30 cellular contexts compared by ENCODE assay signal in genomic region chr1:63836374-63836773, GRCh38.
"Had no signal": no experiment of that assay in that cellular context is flagged by ENCODE, and none has a peak within 500 bp of the region (broad histone marks: within the 10 kb centered on the region; RNA-seq: fewer than 3 reads in every experiment).

No MANE protein-coding gene starts in this region.

- DNase-seq: activated CD4-positive, alpha-beta memory T cell treated with anti-CD3 and anti-CD28 coated beads for 36 hours; activated CD4-positive, alpha-beta T cell treated with anti-CD3 and anti-CD28 coated beads, Interleukin-2, amount 10 ng/mL, durations not matched to agents 24 days and 14 days; activated CD4-positive, CD25-positive, alpha-beta regulatory T cell treated with anti-CD3 and anti-CD28 coated beads, Interleukin-2, amount 50 U/mL, for 72 hours; activated CD8-positive, alpha-beta memory T cell treated with anti-CD3 and anti-CD28 coated beads, Interleukin-2, amount 50 U/mL, for 4 hours; activated effector memory CD4-positive, alpha-beta T cell treated with anti-CD3 and anti-CD28 coated beads, Interleukin-2, amount 50 U/mL, for 16 hours; activated naive CD4-positive, alpha-beta T cell treated with anti-CD3 and anti-CD28 coated beads for 36 hours; activated naive CD8-positive, alpha-beta T cell treated with anti-CD3 and anti-CD28 coated beads for 36 hours; activated T-cell treated with anti-CD3 and anti-CD28 coated beads, Interleukin-2, amount 50 U/mL, for 1 hour; adrenal gland; aorta; body of pancreas; cortex of kidney; head of caudate nucleus; hypothalamus; left lung; lower lobe of right lung; mesendoderm; natural killer cell; right lobe of liver; stimulated activated CD4-positive, alpha-beta T cell treated with anti-CD3 and anti-CD28 coated beads, Interleukin-2, amount 100 ng/mL, for 48 hours; stimulated activated naive CD8-positive, alpha-beta T cell treated with anti-CD3 and anti-CD28 coated beads, Interleukin-15, amount 100 ng/mL, for 72 hours; substantia nigra; T-helper 2 cell; upper lobe of left lung had no signal

- H3K4me3 ChIP-seq: adrenal gland, body of pancreas, cardiac muscle cell, gastroesophageal sphincter, left lung, lower lobe of right lung, right lobe of liver, upper lobe of left lung, vagina had no signal

- H3K36me3 Mint-ChIP-seq: activated CD4-positive, alpha-beta memory T cell treated with anti-CD3 and anti-CD28 coated beads for 36 hours; activated naive CD8-positive, alpha-beta T cell treated with anti-CD3 and anti-CD28 coated beads for 36 hours; natural killer cell had no signal

- H3K4me1 Mint-ChIP-seq: activated CD4-positive, alpha-beta T cell treated with anti-CD3 and anti-CD28 coated beads, Interleukin-2, amount 10 ng/mL, durations not matched to agents 24 days and 14 days; activated naive CD8-positive, alpha-beta T cell treated with anti-CD3 and anti-CD28 coated beads for 36 hours; natural killer cell; stimulated activated naive CD8-positive, alpha-beta T cell treated with anti-CD3 and anti-CD28 coated beads, Interleukin-15, amount 100 ng/mL, for 72 hours had no signal

- H3K9me3 ChIP-seq: adrenal gland, body of pancreas, gastroesophageal sphincter, left lung, lower lobe of right lung, right lobe of liver, upper lobe of left lung, vagina had no signal

- H3K27me3 Mint-ChIP-seq: activated CD4-positive, alpha-beta memory T cell treated with anti-CD3 and anti-CD28 coated beads for 36 hours had no signal

- H3K27ac Mint-ChIP-seq: activated CD4-positive, alpha-beta memory T cell treated with anti-CD3 and anti-CD28 coated beads for 36 hours; activated CD4-positive, alpha-beta T cell treated with anti-CD3 and anti-CD28 coated beads, Interleukin-2, amount 10 ng/mL, durations not matched to agents 24 days and 14 days; activated naive CD4-positive, alpha-beta T cell treated with anti-CD3 and anti-CD28 coated beads for 36 hours; activated naive CD8-positive, alpha-beta T cell treated with anti-CD3 and anti-CD28 coated beads for 36 hours; activated T-helper 1 cell treated with anti-CD3 and anti-CD28 coated beads, Interleukin-12 subunit alpha, Interleukin-12 subunit beta, Interleukin-2, Interleukin-4 antibody, amounts not matched to agents 30 ng/mL and 10 ng/mL and 1 ng/mL, durations not matched to agents 14 hours and 24 hours and 36 hours; natural killer cell; stimulated activated naive CD8-positive, alpha-beta T cell treated with anti-CD3 and anti-CD28 coated beads, Interleukin-15, amount 100 ng/mL, for 72 hours had no signal

- H3K36me3 ChIP-seq: adrenal gland, cardiac muscle cell, gastroesophageal sphincter, left lung, lower lobe of right lung, right lobe of liver, upper lobe of left lung, vagina had no signal

- FAIRE-seq: endothelial cell of umbilical vein, islet of Langerhans had no signal

- H3K27ac ChIP-seq: adrenal gland, body of pancreas, cardiac muscle cell, gastroesophageal sphincter, left lung, lower lobe of right lung, right lobe of liver, upper lobe of left lung, vagina had no signal

- ATAC-seq: body of pancreas; gastroesophageal sphincter; left lung; lower lobe of right lung; natural killer cell; right lobe of liver; stimulated activated naive CD8-positive, alpha-beta T cell treated with anti-CD3 and anti-CD28 coated beads, Interleukin-15, amount 100 ng/mL, for 72 hours had no signal

- H3K9me3 Mint-ChIP-seq: activated CD4-positive, alpha-beta memory T cell treated with anti-CD3 and anti-CD28 coated beads for 36 hours; activated CD4-positive, alpha-beta T cell treated with anti-CD3 and anti-CD28 coated beads, Interleukin-2, amount 10 ng/mL, durations not matched to agents 24 days and 14 days; activated naive CD4-positive, alpha-beta T cell treated with anti-CD3 and anti-CD28 coated beads for 36 hours; activated naive CD8-positive, alpha-beta T cell treated with anti-CD3 and anti-CD28 coated beads for 36 hours; activated T-helper 1 cell treated with anti-CD3 and anti-CD28 coated beads, Interleukin-12 subunit alpha, Interleukin-12 subunit beta, Interleukin-2, Interleukin-4 antibody, amounts not matched to agents 30 ng/mL and 10 ng/mL and 1 ng/mL, durations not matched to agents 14 hours and 24 hours and 36 hours; natural killer cell; stimulated activated naive CD8-positive, alpha-beta T cell treated with anti-CD3 and anti-CD28 coated beads, Interleukin-15, amount 100 ng/mL, for 72 hours had no signal

- H3K4me1 ChIP-seq: adrenal gland, left lung, right lobe of liver, upper lobe of left lung had no signal

- H3K4me3 Mint-ChIP-seq: activated CD4-positive, alpha-beta memory T cell treated with anti-CD3 and anti-CD28 coated beads for 36 hours; activated CD4-positive, alpha-beta T cell treated with anti-CD3 and anti-CD28 coated beads, Interleukin-2, amount 10 ng/mL, durations not matched to agents 24 days and 14 days; activated naive CD4-positive, alpha-beta T cell treated with anti-CD3 and anti-CD28 coated beads for 36 hours; activated naive CD8-positive, alpha-beta T cell treated with anti-CD3 and anti-CD28 coated beads for 36 hours; activated T-helper 1 cell treated with anti-CD3 and anti-CD28 coated beads, Interleukin-12 subunit alpha, Interleukin-12 subunit beta, Interleukin-2, Interleukin-4 antibody, amounts not matched to agents 30 ng/mL and 10 ng/mL and 1 ng/mL, durations not matched to agents 14 hours and 24 hours and 36 hours; natural killer cell; stimulated activated naive CD8-positive, alpha-beta T cell treated with anti-CD3 and anti-CD28 coated beads, Interleukin-15, amount 100 ng/mL, for 72 hours had no signal

- H3K27me3 ChIP-seq: adrenal gland, body of pancreas, cardiac muscle cell, gastroesophageal sphincter, left lung, right lobe of liver, upper lobe of left lung, vagina had no signal
